Comparison of ENCODE assay signal across 29 cellular contexts in genomic region chr20:11516448-11516847, GRCh38.
"Had no signal": no experiment of that assay in that cellular context is flagged by ENCODE, and none has a peak within 500 bp of the region (broad histone marks: within the 10 kb centered on the region; RNA-seq: fewer than 3 reads in every experiment).

No MANE protein-coding gene starts in this region.

- H3K27me3 ChIP-seq: ascending aorta, cardiac muscle cell had no signal

- ATAC-seq: activated CD4-positive, alpha-beta T cell treated with anti-CD3 and anti-CD28 coated beads for 36 hours; activated CD4-positive, CD25-positive, alpha-beta regulatory T cell treated with anti-CD3 and anti-CD28 coated beads, Interleukin-2, amount 50 U/mL, for 24 hours; activated CD8-positive, alpha-beta T cell treated with anti-CD3 and anti-CD28 coated beads for 36 hours; activated naive CD8-positive, alpha-beta T cell treated with anti-CD3 and anti-CD28 coated beads, Interleukin-2, amount 50 U/mL, for 24 hours; WTC11 had no signal

- H3K9me3 ChIP-seq: ascending aorta had no signal

- H3K36me3 ChIP-seq: ascending aorta, cardiac muscle cell, WERI-Rb-1 had no signal

- H3K4me3 ChIP-seq: ascending aorta, cardiac muscle cell had no signal

- H3K4me1 ChIP-seq: ascending aorta had no signal

- H3K27ac ChIP-seq: ascending aorta, cardiac muscle cell, WERI-Rb-1 had no signal

- DNase-seq: activated CD4-positive, alpha-beta T cell treated with anti-CD3 and anti-CD28 coated beads for 1 hour; activated CD4-positive, alpha-beta T cell treated with anti-CD3 and anti-CD28 coated beads for 36 hours; activated CD4-positive, alpha-beta T cell treated with anti-CD3 and anti-CD28 coated beads for 48 hours; activated CD4-positive, alpha-beta T cell treated with anti-CD3 and anti-CD28 coated beads, Interleukin-2, amount 10 ng/mL, durations not matched to agents 7 days and 5 days; activated CD4-positive, alpha-beta T cell treated with anti-CD3 and anti-CD28 coated beads, Interleukin-2, amount 50 U/mL, for 48 hours; activated CD4-positive, CD25-positive, alpha-beta regulatory T cell; activated CD8-positive, alpha-beta memory T cell treated with anti-CD3 and anti-CD28 coated beads, Interleukin-2, amount 50 U/mL, for 48 hours; activated CD8-positive, alpha-beta T cell treated with anti-CD3 and anti-CD28 coated beads for 36 hours; activated effector memory CD4-positive, alpha-beta T cell treated with Interleukin-2 at 50 U/mL for 16 hours; activated gamma-delta T cell; activated naive CD4-positive, alpha-beta T cell treated with anti-CD3 and anti-CD28 coated beads, Interleukin-2, amount 10 ng/mL, durations not matched to agents 7 days and 5 days; activated naive CD4-positive, alpha-beta T cell treated with Interleukin-2 at 50 U/mL for 16 hours; activated naive CD8-positive, alpha-beta T cell treated with anti-CD3 and anti-CD28 coated beads, Interleukin-2, amount 10 ng/mL, durations not matched to agents 7 days and 5 days; activated naive CD8-positive, alpha-beta T cell treated with anti-CD3 and anti-CD28 coated beads, Interleukin-2, amount 50 U/mL, for 24 hours; activated T-cell treated with anti-CD3 and anti-CD28 coated beads, Interleukin-2, amount 50 U/mL, for 24 hours; activated T-cell treated with anti-CD3 and anti-CD28 coated beads, Interleukin-2, amount 50 U/mL, for 48 hours; amygdala; anterior cingulate cortex; caudate nucleus; cerebellar nuclear complex; SW 1271; T-helper 1 cell; T-helper 2 cell; T-helper 9 cell; WERI-Rb-1 had no signal
